Comparison of ENCODE assay signal across 18 cellular contexts in genomic region chr7:51587600-51587999, GRCh38.
"Had no signal": no experiment of that assay in that cellular context is flagged by ENCODE, and none has a peak within 500 bp of the region (broad histone marks: within the 10 kb centered on the region; RNA-seq: fewer than 3 reads in every experiment).

No MANE protein-coding gene starts in this region.

- H3K4me3 Mint-ChIP-seq: activated CD8-positive, alpha-beta T cell treated with anti-CD3 and anti-CD28 coated beads, Interleukin-2, amount 10 ng/mL, durations not matched to agents 7 days and 5 days; activated naive CD8-positive, alpha-beta T cell treated with anti-CD3 and anti-CD28 coated beads, Interleukin-2, amount 10 ng/mL, durations not matched to agents 7 days and 5 days; memory B cell; naive thymus-derived CD8-positive, alpha-beta T cell; stimulated activated naive B cell treated with anti-CD40 and anti-IgM and Interleukin-4, amounts not matched to agents 10 μg/mL and 1 μg/mL and 100 μg/mL, for 72 hours had no signal

- H3K4me1 Mint-ChIP-seq: activated naive CD8-positive, alpha-beta T cell treated with anti-CD3 and anti-CD28 coated beads, Interleukin-2, amount 10 ng/mL, durations not matched to agents 7 days and 5 days; memory B cell; naive thymus-derived CD8-positive, alpha-beta T cell; stimulated activated naive B cell treated with anti-CD40 and anti-IgM and Interleukin-4, amounts not matched to agents 10 μg/mL and 1 μg/mL and 100 μg/mL, for 72 hours had no signal

- H3K27ac Mint-ChIP-seq: activated CD8-positive, alpha-beta T cell treated with anti-CD3 and anti-CD28 coated beads, Interleukin-2, amount 10 ng/mL, durations not matched to agents 7 days and 5 days; activated naive CD8-positive, alpha-beta T cell treated with anti-CD3 and anti-CD28 coated beads, Interleukin-2, amount 10 ng/mL, durations not matched to agents 7 days and 5 days; memory B cell; naive thymus-derived CD8-positive, alpha-beta T cell; stimulated activated naive B cell treated with anti-CD40 and anti-IgM and Interleukin-4, amounts not matched to agents 10 μg/mL and 1 μg/mL and 100 μg/mL, for 72 hours had no signal

- H3K27me3 Mint-ChIP-seq: memory B cell; stimulated activated naive B cell treated with anti-CD40 and anti-IgM and Interleukin-4, amounts not matched to agents 10 μg/mL and 1 μg/mL and 100 μg/mL, for 72 hours had no signal

- H3K4me3 ChIP-seq: left ventricle myocardium inferior, skin epidermis, tibial artery had no signal

- ATAC-seq: activated CD8-positive, alpha-beta T cell treated with anti-CD3 and anti-CD28 coated beads, Interleukin-2, amount 10 ng/mL, durations not matched to agents 7 days and 5 days; naive thymus-derived CD8-positive, alpha-beta T cell; stimulated activated naive B cell treated with anti-CD40 and anti-IgM and Interleukin-4, amounts not matched to agents 10 μg/mL and 1 μg/mL and 100 μg/mL, for 72 hours had no signal

- H3K36me3 Mint-ChIP-seq: activated naive CD8-positive, alpha-beta T cell treated with anti-CD3 and anti-CD28 coated beads, Interleukin-2, amount 10 ng/mL, durations not matched to agents 7 days and 5 days; memory B cell; naive thymus-derived CD8-positive, alpha-beta T cell; stimulated activated naive B cell treated with anti-CD40 and anti-IgM and Interleukin-4, amounts not matched to agents 10 μg/mL and 1 μg/mL and 100 μg/mL, for 72 hours had no signal

- DNase-seq: activated CD4-positive, alpha-beta T cell treated with anti-CD3 and anti-CD28 coated beads for 4 hours; activated CD8-positive, alpha-beta memory T cell treated with anti-CD3 and anti-CD28 coated beads, Interleukin-2, amount 50 U/mL, for 4 hours; activated CD8-positive, alpha-beta T cell treated with anti-CD3 and anti-CD28 coated beads, Interleukin-2, amount 10 ng/mL, durations not matched to agents 7 days and 5 days; activated gamma-delta T cell; activated naive CD8-positive, alpha-beta T cell treated with anti-CD3 and anti-CD28 coated beads, Interleukin-2, amount 10 ng/mL, durations not matched to agents 7 days and 5 days; activated T-cell treated with anti-CD3 and anti-CD28 coated beads, Interleukin-2, amount 50 U/mL, for 48 hours; brain microvascular endothelial cell; effector memory CD4-positive, alpha-beta T cell; head of caudate nucleus; islet precursor cell; left ventricle myocardium inferior; naive thymus-derived CD8-positive, alpha-beta T cell; stimulated activated CD4-positive, alpha-beta T cell treated with anti-CD3 and anti-CD28 coated beads, Interleukin-15, amount 100 ng/mL, for 24 hours; stimulated activated CD4-positive, alpha-beta T cell treated with anti-CD3 and anti-CD28 coated beads, Interleukin-4, amount 100 ng/mL, for 1 hour; stimulated activated naive B cell treated with anti-CD40 and anti-IgM and Interleukin-4, amounts not matched to agents 10 μg/mL and 1 μg/mL and 100 μg/mL, for 72 hours; tibial artery had no signal

- H3K9me3 Mint-ChIP-seq: activated naive CD8-positive, alpha-beta T cell treated with anti-CD3 and anti-CD28 coated beads, Interleukin-2, amount 10 ng/mL, durations not matched to agents 7 days and 5 days had no signal
